ENCODE assay signal across 2 cellular contexts in the genomic region with DNA sequence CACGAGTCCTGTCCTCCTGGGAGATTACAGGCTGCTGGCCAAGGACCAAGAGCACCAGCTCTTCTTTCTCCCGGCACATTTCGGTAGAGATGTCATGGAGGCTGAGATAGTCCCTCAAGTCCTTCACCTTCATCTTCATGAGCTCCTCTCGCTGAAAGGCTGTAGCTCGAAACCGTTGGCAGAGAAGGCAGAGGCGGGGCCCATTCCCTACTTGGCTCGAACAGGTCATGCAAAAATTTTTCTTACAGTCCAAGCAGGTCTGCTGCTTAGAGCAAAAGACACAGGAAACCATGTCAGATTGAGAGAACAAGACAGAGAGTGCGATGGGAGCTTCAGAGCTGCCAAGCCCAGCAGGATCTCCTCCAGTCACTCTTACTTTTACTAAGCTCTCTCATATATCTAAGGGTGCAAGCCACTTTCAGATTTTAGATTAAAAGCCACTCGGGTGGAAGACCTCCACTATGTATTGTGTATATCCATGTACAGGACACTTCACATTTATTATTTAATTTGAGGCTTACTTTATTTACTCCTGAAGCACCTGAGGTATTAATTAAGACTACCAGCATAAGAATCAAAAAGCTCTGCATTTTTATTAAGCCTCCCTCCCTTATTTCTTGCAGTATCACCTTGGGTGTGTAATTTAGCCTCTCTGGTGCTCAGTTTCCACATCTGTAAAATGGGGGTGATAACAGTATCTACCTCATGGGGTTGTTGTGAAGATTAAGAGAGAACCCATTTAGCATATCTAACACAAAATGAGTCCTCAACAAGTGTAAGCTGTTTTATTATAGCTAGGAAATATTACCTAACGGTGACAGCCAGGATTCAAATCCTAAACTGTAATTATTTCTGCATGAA.
TF ChIP-seq lines count a peak whose summit lies in the region.

No MANE protein-coding gene starts in this region.

TF ChIP-seq in SK-N-SH, 30 proteins besides CTCF, POLR2A, EP300 and RAD21:
- TF ChIP-seq MXI1 (IDR thresholded peaks at IDR 0.05; ENCODE audit: low read depth, low read length) (no peak), FOXJ3 (CRISPR knock-in tag; IDR thresholded peaks at IDR 0.05) (no peak), TEAD4 (IDR thresholded peaks at IDR 0.05; ENCODE audit: borderline replicate concordance, insufficient read depth) (no peak), MEF2A (IDR thresholded peaks at IDR 0.05; ENCODE audit: borderline replicate concordance, low read depth) (no peak), ELF1 (IDR thresholded peaks at IDR 0.05) (no peak), SMC3 (IDR thresholded peaks at IDR 0.05; ENCODE audit: low read depth, low read length) (no peak), RXRA (IDR thresholded peaks at IDR 0.05; ENCODE audit: borderline replicate concordance, low read depth) (no peak), GATA2 (CRISPR knock-in tag; IDR thresholded peaks at IDR 0.05) (no peak), GABPA (IDR thresholded peaks at IDR 0.05; ENCODE audit: low read depth) (no peak), USF2 (IDR thresholded peaks at IDR 0.05; ENCODE audit: borderline replicate concordance, low read depth, low read length) (no peak)
TF ChIP-seq in SK-N-SH: peak in this region for 0.

TF ChIP-seq in SK-N-SH treated with all-trans-retinoic acid at 6 μM for 48 hours, 23 proteins besides CTCF, POLR2A, EP300 and RAD21:
- TF ChIP-seq RARB (CRISPR knock-in tag; IDR thresholded peaks at IDR 0.05): no peak
- TF ChIP-seq CSDC2 (CRISPR knock-in tag; IDR thresholded peaks at IDR 0.05): no peak
- no peak for TF ChIP-seq ZFP3 (CRISPR knock-in tag; IDR thresholded peaks at IDR 0.05)
- no peak for TF ChIP-seq TSHZ2 (CRISPR knock-in tag; IDR thresholded peaks at IDR 0.05)
